Comparison of ENCODE assay signal across 22 cellular contexts in genomic region chr10:24370877-24371276, GRCh38.
DNase-seq lines count a peak whose midpoint lies in the region; ATAC-seq, FAIRE-seq and TF ChIP-seq lines count a peak whose summit lies in the region.
"Had no signal": no experiment of that assay in that cellular context is flagged by ENCODE, and none has a peak within 500 bp of the region (broad histone marks: within the 10 kb centered on the region; RNA-seq: fewer than 3 reads in every experiment).

No MANE protein-coding gene starts in this region.

- DNase-seq in heart right ventricle (no peak), cardiac septum (ENCODE audit: low spot score) (no peak), H1 (ENCODE audit: low read depth in 1 of 2, low spot score in 2 of 2) (no peak), myocyte (ENCODE audit: low read depth) (peak; percentile 81), RPMI8226 (no peak), GM23338 (ENCODE audit: low spot score) (no peak)
- DNase-seq: CD4-positive, alpha-beta memory T cell; DMS153; EL; KBM-7; NCI-H1048; NCI-H1436 treated with DMSO at 0.1 percent for 48 hours; NCI-H2029 treated with DMSO at 0.1 percent for 48 hours; NCI-H2171; NCI-H526; PC-3 had no signal

- no peak overlapping the region for H3K4me3 Mint-ChIP-seq in GM23338
- H3K4me3 Mint-ChIP-seq: CD4-positive, alpha-beta memory T cell had no signal

- no peak overlapping the region for H3K4ac ChIP-seq in H1 (replicated peaks; ENCODE audit: insufficient read length, low read depth, low read length)

- H3K23ac ChIP-seq in H1 (ENCODE audit: insufficient read length), result no peak overlapping the region

- no peak overlapping the region for H3K14ac ChIP-seq in H1 (ENCODE audit: insufficient read length)

- CTCF ChIA-PET in H1 (lab: Charles Lee; ENCODE audit: partially characterized antibody), result interaction anchor here (0.9 to 5.8 kb wide), 4 partner anchors 9 to 134 kb away, joined by 3 to 23 read pairs (median 6); no protein-coding TSS in a partner anchor

- H3K23me2 ChIP-seq in H1 (ENCODE audit: low read depth, low read length), result no peaks in the 10 kb centered on the region; the same call in 1 of the 2 replicates

- no peak for TF ChIP-seq RAD21 in H1 (IDR thresholded peaks at IDR 0.05 in 1 of 2, conservative IDR thresholded peaks at IDR 0.05 in 1 of 2; ENCODE audit: low read depth in 2 of 2, low read length in 2 of 2)

- H3K4me1 ChIP-seq in heart right ventricle, result peaks cover 0 to 18% (median 11%) of the 10 kb centered on the region in 9 donors
- peaks cover 3 to 11% (median 9%) of the 10 kb centered on the region in 4 experiments; a peak in 6 of 7 replicates for H3K4me1 ChIP-seq in H1 (replicated peaks in 1 of 4; ENCODE audit: control insufficient read depth in 3 of 4, insufficient read depth in 4 of 4, low read length in 3 of 4)
- H3K4me1 ChIP-seq in GM23338 (ENCODE audit: insufficient read depth), result peaks cover 16% of the 10 kb centered on the region
- H3K4me1 ChIP-seq: A549 had no signal

- H3F3A ChIP-seq in GM23338 (replicated peaks; ENCODE audit: low read depth), result no peaks in the 10 kb centered on the region

- H3K4me2 ChIP-seq in H1 (ENCODE audit: insufficient read depth in 1 of 2, low read depth in 2 of 2, low read length in 2 of 2) (no peak overlapping the region), GM23338 (no peak overlapping the region)
- H3K4me2 ChIP-seq: A549 had no signal

- no peak overlapping the region for H2BK120ac ChIP-seq in H1 (replicated peaks; ENCODE audit: low read depth, low read length)

- H3K79me2 ChIP-seq in H1 (ENCODE audit: control insufficient read depth in 1 of 2, insufficient read depth in 2 of 2, low read length in 2 of 2), result no peaks in the 10 kb centered on the region
- H3K79me2 ChIP-seq in GM23338 (replicated peaks; ENCODE audit: insufficient read depth), result no peaks in the 10 kb centered on the region

- H4K5ac ChIP-seq in H1 (ENCODE audit: insufficient read length, low read depth, low read length), result no peak overlapping the region

- no peak overlapping the region; the same call in 1 of the 2 replicates for H2BK12ac ChIP-seq in H1 (ENCODE audit: low read depth, low read length)

- H4K8ac ChIP-seq in H1 (ENCODE audit: extremely low read depth, insufficient read depth, low read length), result no peak overlapping the region

- H3K9me2 ChIP-seq in GM23338 (ENCODE audit: insufficient read depth), result no peaks in the 10 kb centered on the region

- TF ChIP-seq POLR2A in H1 (IDR thresholded peaks at IDR 0.05; ENCODE audit: control extremely low read depth in 1 of 2, low read depth in 2 of 2, low read length in 2 of 2), result no peak

- H3K27me3 Mint-ChIP-seq in GM23338 (ENCODE audit: insufficient read depth, low read depth, poor library complexity), result peaks cover 4% of the 10 kb centered on the region

- no peak overlapping the region for H4K91ac ChIP-seq in H1 (replicated peaks; ENCODE audit: insufficient read length, low read length)

- H4K20me1 ChIP-seq in H1 (replicated peaks in 1 of 2; ENCODE audit: control insufficient read depth in 1 of 2, insufficient read depth in 2 of 2, low read length in 2 of 2), result no peaks in the 10 kb centered on the region
- H4K20me1 ChIP-seq in GM23338 (replicated peaks; ENCODE audit: insufficient read depth), result no peaks in the 10 kb centered on the region

- H3K9me3 Mint-ChIP-seq in GM23338, result peaks cover 17% of the 10 kb centered on the region; the same call in 2 of the 3 replicates

- no peak overlapping the region for H3K18ac ChIP-seq in H1 (ENCODE audit: extremely low read depth, low read length)

- intact Hi-C loops in heart right ventricle (cut with DNase I), result loop anchor here in 3 of 10 donors (5.0 to 10.0 kb wide), 2 partner anchors 131 to 166 kb away; partner anchors contain the start of gene KIAA1217 (in 1 of the 3)
- intact Hi-C loops in cardiac septum (cut with DNase I), result loop anchor here (10.0 kb wide), 1 partner anchor 134 kb away; no protein-coding TSS in a partner anchor

- H3K27ac Mint-ChIP-seq in GM23338, result no peak overlapping the region
- H3K27ac Mint-ChIP-seq: CD4-positive, alpha-beta memory T cell had no signal

- H3K27me3 ChIP-seq in heart right ventricle, result no peaks in the 10 kb centered on the region
- no peaks in the 10 kb centered on the region for H3K27me3 ChIP-seq in H1 (replicated peaks in 1 of 4; ENCODE audit: control insufficient read depth in 3 of 4, extremely low read depth in 1 of 4, insufficient read depth in 3 of 4, low read length in 3 of 4)
- no peaks in the 10 kb centered on the region for H3K27me3 ChIP-seq in GM23338 (ENCODE audit: insufficient read depth)

- H3K9me3 ChIP-seq in heart right ventricle (peaks cover 0 to 8% (median 0%) of the 10 kb centered on the region in 11 donors), H1 (ENCODE audit: insufficient read depth in 2 of 2, low read depth in 1 of 2, low read length in 1 of 2) (peaks cover 7 to 11% of the 10 kb centered on the region in 2 experiments; a peak in 3 of 4 replicates)
- H3K9me3 ChIP-seq: A549 had no signal

- peak overlapping the region; percentile 95; the same call in 1 of the 2 replicates for H2AK5ac ChIP-seq in H1 (ENCODE audit: low read depth, low read length)

- H3K36me3 Mint-ChIP-seq in GM23338 (ENCODE audit: low read depth), result peaks cover 24% of the 10 kb centered on the region
- H3K36me3 Mint-ChIP-seq: CD4-positive, alpha-beta memory T cell had no signal

- H3K56ac ChIP-seq in H1 (replicated peaks; ENCODE audit: insufficient read length, low read depth, low read length), result no peak overlapping the region

- H3K36me3 ChIP-seq in heart right ventricle (peaks cover 0 to 13% (median 0%) of the 10 kb centered on the region in 9 donors), H1 (ENCODE audit: control insufficient read depth in 2 of 4, insufficient read depth in 4 of 4, low read length in 3 of 4) (0 out of 8 replicates have a peak, but pooled peaks cover 0 to 2% (median 0%) of the 10 kb centered on the region in 4 experiments), GM23338 (ENCODE audit: insufficient read depth) (no peaks in the 10 kb centered on the region)

- H3K9ac ChIP-seq in H1 (replicated peaks in 1 of 4; ENCODE audit: extremely low read depth in 1 of 4, low read depth in 3 of 4, low read length in 3 of 4), result no peak overlapping the region

- ATAC-seq in heart right ventricle (peak; percentile 47 to 90 (median 76)), HG02759 (IDR thresholded peaks at IDR 0.05; ENCODE audit: unreplicated experiment) (no peak), GM23338 (no peak)
- ATAC-seq: A549, GM12878, HepG2, PC-3 had no signal

- 67 to 74% methylated on average over 4 of the region's 4 CpGs for WGBS in heart right ventricle, 2 donors
- 86% methylated on average over 4 of the region's 4 CpGs; no CpG with 5 or more reads in 1 of the 2 experiments for WGBS in H1 (ENCODE audit: extremely low coverage in 1 of 2, insufficient coverage in 1 of 2, insufficient read length in 1 of 2, insufficient replicate concordance in 2 of 2, low coverage in 1 of 2, low lambda C conversion rate in 2 of 2, missing lambda C conversion rate in 1 of 2), 2 experiments

- H3K27ac ChIP-seq in heart right ventricle (peak overlapping the region in 4 of 10 donors; percentile 23 to 54 (median 47)), H1 (ENCODE audit: low read depth, low read length) (no peak overlapping the region), GM23338 (ENCODE audit: low read depth) (no peak overlapping the region)
- H3K27ac ChIP-seq: A549, RWPE1, SK-N-MC had no signal

- H3K4me3 ChIP-seq in heart right ventricle (no peak overlapping the region), H1 (ENCODE audit: extremely low read depth in 1 of 4, insufficient read depth in 2 of 4, low read depth in 3 of 4, low read length in 4 of 4) (no peak overlapping the region), GM23338 (no peak overlapping the region)
- H3K4me3 ChIP-seq: A549, GM12878, SK-N-MC had no signal

- POLR2A ChIA-PET in H1 (lab: Charles Lee; ENCODE audit: partially characterized antibody), result interaction anchor here (0.9 kb wide), 1 partner anchor 13 kb away, joined by 4 read pairs; no protein-coding TSS in a partner anchor

- peaks cover 24% of the 10 kb centered on the region for H3K4me1 Mint-ChIP-seq in GM23338
- H3K4me1 Mint-ChIP-seq: CD4-positive, alpha-beta memory T cell had no signal

- H2BK5ac ChIP-seq in H1 (ENCODE audit: low read depth, low read length), result no peak overlapping the region

- TF ChIP-seq EP300 in H1 (IDR thresholded peaks at IDR 0.05; ENCODE audit: borderline replicate concordance in 1 of 2, low read depth in 2 of 2, low read length in 2 of 2), result no peak

- H2BK15ac ChIP-seq in H1 (ENCODE audit: low read length), result peak overlapping the region; percentile 95; the same call in 1 of the 2 replicates

- no peaks in the 10 kb centered on the region; the same call in 1 of the 2 replicates for H3K79me1 ChIP-seq in H1 (ENCODE audit: low read depth, low read length)

- no peak overlapping the region; the same call in 1 of the 2 replicates for H2BK20ac ChIP-seq in H1 (ENCODE audit: low read length)

- no peak for FAIRE-seq in H1 (lab: Jason Lieb, UNC)
- FAIRE-seq: A549, GM12878, HepG2 had no signal

- TF ChIP-seq CTCF in heart right ventricle (IDR thresholded peaks at IDR 0.05) (peak in 2 of 9 donors; percentile 13 to 23), H1 (IDR thresholded peaks at IDR 0.05; ENCODE audit: control extremely low read depth in 1 of 3, insufficient read depth in 1 of 3, low read depth in 1 of 3, low read length in 3 of 3) (no peak), GM23338 (conservative IDR thresholded peaks at IDR 0.05; ENCODE audit: low read depth in 2 of 2) (no peak)

- no peak overlapping the region for H2AFZ ChIP-seq in H1 (ENCODE audit: low read length)
- no peak overlapping the region for H2AFZ ChIP-seq in GM23338

TF ChIP-seq in H1, 55 proteins besides CTCF, POLR2A, EP300 and RAD21 (continues in another document):
- TF ChIP-seq SAP30 (IDR thresholded peaks at IDR 0.05; ENCODE audit: insufficient read depth, insufficient replicate concordance, low read length) (no peak), NANOG (IDR thresholded peaks at IDR 0.05; ENCODE audit: insufficient read depth, low read depth, low read length, poor library complexity, severe bottlenecking) (no peak), YY1 (IDR thresholded peaks at IDR 0.05; ENCODE audit: low read depth, low read length) (no peak), SIRT6 (IDR thresholded peaks at IDR 0.05; ENCODE audit: low read length) (no peak), RNF2 (IDR thresholded peaks at IDR 0.05; ENCODE audit: borderline replicate concordance, low read depth, low read length, missing control alignments, poor library complexity, severe bottlenecking) (no peak)

TF ChIP-seq in GM23338, 12 proteins besides CTCF, POLR2A, EP300 and RAD21:
- TF ChIP-seq NANOG (IDR thresholded peaks at IDR 0.05; ENCODE audit: borderline replicate concordance), result no peak
- TF ChIP-seq ZNF114 (CRISPR knock-in tag; IDR thresholded peaks at IDR 0.05), result no peak
- no peak for TF ChIP-seq EZH2phosphoT487 (IDR thresholded peaks at IDR 0.05; ENCODE audit: unreplicated experiment)
- no peak for TF ChIP-seq POLR2AphosphoS5 (IDR thresholded peaks at IDR 0.05; ENCODE audit: low read depth)

Comparison
In these comparisons a context has a peak if more than half of its experiments do, and no peak if none do; other contexts are left out.
1. ATAC-seq: peak in heart right ventricle (8 of 8); none in HG02759 (single experiment) and GM23338 (single experiment).